12 cellular contexts compared by ENCODE assay signal in the genomic region with DNA sequence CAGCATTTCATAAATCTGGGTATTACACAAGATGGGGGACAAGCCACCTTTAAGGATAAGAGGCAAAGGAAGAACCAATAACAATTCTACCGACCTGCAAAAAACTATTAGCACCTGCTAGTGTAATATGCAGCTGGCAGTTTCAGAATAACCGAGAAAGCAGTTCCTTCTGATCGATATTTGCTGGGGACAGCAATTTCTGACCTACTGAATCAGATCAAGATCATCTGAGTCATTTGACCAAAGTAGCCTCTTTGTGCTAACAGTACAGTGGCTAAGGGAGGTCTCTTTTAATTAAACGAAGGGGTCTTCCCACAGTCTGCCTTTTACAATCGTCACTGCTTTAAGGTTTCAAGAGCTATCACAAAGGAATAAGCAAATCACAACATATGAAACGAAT.
A peak's percentile ranks its signal among the peaks of the same experiment; 100 is the strongest.
DNase-seq lines count a peak whose midpoint lies in the region; ATAC-seq and TF ChIP-seq lines count a peak whose summit lies in the region.
"Had no signal": no experiment of that assay in that cellular context is flagged by ENCODE, and none has a peak within 500 bp of the region (broad histone marks: within the 10 kb centered on the region; RNA-seq: fewer than 3 reads in every experiment).

No MANE protein-coding gene starts in this region.

- no peak for TF ChIP-seq CTCF in mucosa of descending colon (IDR thresholded peaks at IDR 0.05)

- H3K9me3 ChIP-seq in mucosa of descending colon, result no peaks in the 10 kb centered on the region
- H3K9me3 ChIP-seq: pancreas had no signal

- H3K4me3 ChIP-seq in mucosa of descending colon, result no peak overlapping the region
- H3K4me3 ChIP-seq: pancreas had no signal

- DNase-seq in NCI-H69 (lab: John Stamatoyannopoulos, UW) (peak; percentile 56), mucosa of descending colon (no peak), T-helper 2 cell (no peak), HuH-7 (ENCODE audit: low spot score) (no peak)
- DNase-seq in activated CD4-positive, alpha-beta T cell treated with anti-CD3 and anti-CD28 coated beads, Interleukin-2, amount 50 U/mL, for 48 hours, result no peak
- DNase-seq: activated CD8-positive, alpha-beta T cell treated with anti-CD3 and anti-CD28 coated beads for 36 hours; activated naive CD4-positive, alpha-beta T cell treated with anti-CD3 and anti-CD28 coated beads, Interleukin-2, amount 10 ng/mL, durations not matched to agents 7 days and 5 days; mesenchymal stem cell; pancreas had no signal

- no peaks in the 10 kb centered on the region for H3K36me3 ChIP-seq in mucosa of descending colon (ENCODE audit: low read depth)
- H3K36me3 ChIP-seq: pancreas had no signal

- intact Hi-C loops in mucosa of descending colon (cut with DNase I, micrococcal nuclease), result no loop called here

- ATAC-seq in GM18502 (IDR thresholded peaks at IDR 0.05; ENCODE audit: poor library complexity, unreplicated experiment) (peak; percentile 67), GM19468 (IDR thresholded peaks at IDR 0.05; ENCODE audit: extremely low read depth, unreplicated experiment) (peak; percentile 53), HG02885 (IDR thresholded peaks at IDR 0.05; ENCODE audit: poor library complexity, unreplicated experiment) (peak; percentile 67), mucosa of descending colon (no peak)
- ATAC-seq: activated CD8-positive, alpha-beta T cell treated with anti-CD3 and anti-CD28 coated beads for 36 hours had no signal

- no peaks in the 10 kb centered on the region for H3K4me1 ChIP-seq in mucosa of descending colon (ENCODE audit: low read depth)
- H3K4me1 ChIP-seq: pancreas had no signal
